24 cellular contexts compared by ENCODE assay signal in genomic region chr6:139686308-139686707, GRCh38.
A peak's percentile ranks its signal among the peaks of the same experiment; 100 is the strongest.
DNase-seq lines count a peak whose midpoint lies in the region; TF ChIP-seq lines count a peak whose summit lies in the region.
"Had no signal": no experiment of that assay in that cellular context is flagged by ENCODE, and none has a peak within 500 bp of the region (broad histone marks: within the 10 kb centered on the region; RNA-seq: fewer than 3 reads in every experiment).

No MANE protein-coding gene starts in this region.

- no peak overlapping the region for H3K27ac Mint-ChIP-seq in HFFc6
- H3K27ac Mint-ChIP-seq: CD4-positive, alpha-beta memory T cell; endodermal cell; nephron progenitor cell; progenitor cell of endocrine pancreas; T-cell had no signal

- no peaks in the 10 kb centered on the region for H3K9me3 Mint-ChIP-seq in HFFc6
- H3K9me3 Mint-ChIP-seq: CD4-positive, alpha-beta memory T cell; endodermal cell; T-cell had no signal

- no peaks in the 10 kb centered on the region for H3K27me3 Mint-ChIP-seq in HFFc6 (ENCODE audit: insufficient read depth)
- H3K27me3 Mint-ChIP-seq: progenitor cell of endocrine pancreas had no signal

- H3K36me3 ChIP-seq in skeletal muscle tissue (ENCODE audit: control insufficient read depth in 3 of 3, insufficient read depth in 3 of 3, low read length in 3 of 3) (no peaks in the 10 kb centered on the region), esophagus squamous epithelium (no peaks in the 10 kb centered on the region)
- H3K36me3 ChIP-seq: WERI-Rb-1 had no signal

- peak; percentile 12 for DNase-seq in HFFc6
- DNase-seq in RPMI7951 (ENCODE audit: low read depth): peak; percentile 9
- DNase-seq in fibroblast of villous mesenchyme (ENCODE audit: low read depth): peak; percentile 81
- DNase-seq in esophagus squamous epithelium (lab: John Stamatoyannopoulos, UW): no peak
- no peak for DNase-seq in NCI-H1436 (lab: John Stamatoyannopoulos, UW)
- DNase-seq in activated CD8-positive, alpha-beta memory T cell treated with anti-CD3 and anti-CD28 coated beads for 24 hours: no peak
- no peak for DNase-seq in stimulated activated CD8-positive, alpha-beta memory T cell treated with anti-CD3 and anti-CD28 coated beads, Interleukin-4, amount 100 ng/mL, for 48 hours
- DNase-seq: activated CD4-positive, alpha-beta T cell treated with anti-CD3 and anti-CD28 coated beads, Interleukin-2, amount 50 U/mL, for 4 hours; activated naive CD4-positive, alpha-beta T cell treated with Interleukin-2 at 50 U/mL for 16 hours; activated T-cell treated with anti-CD3 and anti-CD28 coated beads, Interleukin-2, amount 50 U/mL, for 1 hour; CD4-positive, alpha-beta memory T cell; DMS53; endodermal cell; foreskin keratinocyte; hypothalamus; kidney; NCI-H2171; nephron progenitor cell; SIG-M5; stimulated activated CD4-positive, alpha-beta T cell treated with anti-CD3 and anti-CD28 coated beads, Interleukin-12 subunit alpha, Interleukin-12 subunit beta, amount 100 ng/mL, for 4 hours; T-cell; WERI-Rb-1 had no signal

- TF ChIP-seq CTCF in HFFc6 (IDR thresholded peaks at IDR 0.05) (no peak), fibroblast of villous mesenchyme (IDR thresholded peaks at IDR 0.05; ENCODE audit: insufficient read depth, low read depth, low read length) (no peak), esophagus squamous epithelium (IDR thresholded peaks at IDR 0.05) (no peak)

- peaks cover 17% of the 10 kb centered on the region; the same call in 1 of the 2 replicates for H3K4me1 Mint-ChIP-seq in HFFc6 (ENCODE audit: low read depth)
- H3K4me1 Mint-ChIP-seq: endodermal cell had no signal

- H3K4me3 ChIP-seq in fibroblast of villous mesenchyme (ENCODE audit: low read depth, low read length): no peak overlapping the region
- H3K4me3 ChIP-seq in skeletal muscle tissue (ENCODE audit: low read length in 3 of 3): no peak overlapping the region
- no peak overlapping the region for H3K4me3 ChIP-seq in esophagus squamous epithelium

- no peaks in the 10 kb centered on the region for H3K9me3 ChIP-seq in skeletal muscle tissue (ENCODE audit: control insufficient read depth in 3 of 3, low read length in 3 of 3)
- no peaks in the 10 kb centered on the region for H3K9me3 ChIP-seq in esophagus squamous epithelium

- no peak for TF ChIP-seq POLR2A in esophagus squamous epithelium (IDR thresholded peaks at IDR 0.05)

- H3K27ac ChIP-seq in skeletal muscle tissue (ENCODE audit: low read depth, low read length) (peak overlapping the region; percentile 42), esophagus squamous epithelium (no peak overlapping the region)
- H3K27ac ChIP-seq: foreskin keratinocyte, WERI-Rb-1 had no signal

- no peaks in the 10 kb centered on the region for H3K36me3 Mint-ChIP-seq in HFFc6 (ENCODE audit: low read depth)
- H3K36me3 Mint-ChIP-seq: CD4-positive, alpha-beta memory T cell had no signal

- intact Hi-C loops in esophagus squamous epithelium (cut with DNase I): no loop called here

- 72 to 83% methylated on average over 2 to 5 of the region's 5 CpGs for WGBS in esophagus squamous epithelium, 2 donors

- no peak overlapping the region for H3K4me3 Mint-ChIP-seq in HFFc6
- H3K4me3 Mint-ChIP-seq: CD4-positive, alpha-beta memory T cell; endodermal cell; nephron progenitor cell; T-cell had no signal

- H3K4me1 ChIP-seq in skeletal muscle tissue (ENCODE audit: control insufficient read depth in 3 of 3, insufficient read depth in 3 of 3, low read length in 3 of 3) (peaks cover 0 to 13% (median 4%) of the 10 kb centered on the region in 3 donors), esophagus squamous epithelium (no peaks in the 10 kb centered on the region)
- H3K4me1 ChIP-seq: foreskin keratinocyte had no signal

- H3K27me3 ChIP-seq in skeletal muscle tissue (ENCODE audit: control insufficient read depth in 3 of 3, insufficient read depth in 3 of 3, low read length in 3 of 3) (no peaks in the 10 kb centered on the region), esophagus squamous epithelium (no peaks in the 10 kb centered on the region)
- H3K27me3 ChIP-seq: foreskin keratinocyte had no signal

- H3K9ac ChIP-seq in skeletal muscle tissue (ENCODE audit: low read depth in 1 of 3, low read length in 3 of 3): no peak overlapping the region

Comparison
In these comparisons a context has a peak if more than half of its experiments do, and no peak if none do; other contexts are left out.
1. DNase-seq: peak in HFFc6 (single experiment), RPMI7951 (single experiment) and fibroblast of villous mesenchyme (single experiment); none in esophagus squamous epithelium (single experiment), NCI-H1436 (single experiment), activated CD8-positive, alpha-beta memory T cell treated with anti-CD3 and anti-CD28 coated beads for 24 hours (single experiment) and stimulated activated CD8-positive, alpha-beta memory T cell treated with anti-CD3 and anti-CD28 coated beads, Interleukin-4, amount 100 ng/mL, for 48 hours (single experiment).